Comparison of ENCODE assay signal across 8 cellular contexts in the genomic region with DNA sequence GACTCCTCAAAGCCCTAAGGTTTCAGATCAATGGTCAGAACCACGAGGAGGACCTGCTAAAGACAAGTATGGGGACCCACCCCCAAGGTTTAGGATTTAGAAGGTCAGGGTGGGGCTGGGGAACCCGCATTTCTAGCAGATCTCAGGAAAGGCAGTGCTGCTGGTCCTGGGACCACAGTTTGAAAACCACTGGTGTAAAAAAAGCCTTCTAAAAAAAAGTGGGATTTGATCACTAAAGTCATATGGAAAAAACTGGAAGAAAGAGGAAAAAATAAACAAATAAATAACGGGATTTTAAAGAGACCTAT. TPM values are rescaled to one million over a fixed set of nuclear protein-coding genes. Genes with fewer than 3 reads are reported as not detected.
DNase-seq lines count a peak whose midpoint lies in the region; ATAC-seq and TF ChIP-seq lines count a peak whose summit lies in the region.

No MANE protein-coding gene starts in this region.

- H3K27ac Mint-ChIP-seq in IgD-negative memory B cell = peak overlapping the region; percentile 67 to 90 (median 76)

- H3K36me3 ChIP-seq in muscle layer of duodenum (ENCODE audit: control insufficient read depth in 1 of 2, insufficient read depth in 2 of 2, low read length in 2 of 2) = no peaks in the 10 kb centered on the region

- H3K4me3 Mint-ChIP-seq in IgD-negative memory B cell = peak overlapping the region; percentile 87 to 95 (median 92)

- peak overlapping the region; percentile 73 for H3K4me3 ChIP-seq in AG10803 (ENCODE audit: low read length)
- H3K4me3 ChIP-seq in choroid plexus epithelial cell (ENCODE audit: low read depth, low read length) = peak overlapping the region; percentile 67
- peak overlapping the region; percentile 73 to 74 for H3K4me3 ChIP-seq in muscle layer of duodenum (ENCODE audit: low read depth in 1 of 2, low read length in 2 of 2)

- H3K4me1 Mint-ChIP-seq in IgD-negative memory B cell = peaks cover 4 to 12% (median 7%) of the 10 kb centered on the region in 3 donors

- peak overlapping the region; percentile 16 for H3K27ac ChIP-seq in muscle layer of duodenum (ENCODE audit: low read length)

- H3K27me3 ChIP-seq in muscle layer of duodenum (ENCODE audit: low read depth, low read length) = no peaks in the 10 kb centered on the region

- H3K36me3 Mint-ChIP-seq in IgD-negative memory B cell = peaks cover 5% of the 10 kb centered on the region

- no peaks in the 10 kb centered on the region for H3K27me3 Mint-ChIP-seq in IgD-negative memory B cell

- H3K9me3 Mint-ChIP-seq in IgD-negative memory B cell = peaks cover 0 to 3% (median 0%) of the 10 kb centered on the region in 3 donors

- TF ChIP-seq CTCF in AG10803 (conservative IDR thresholded peaks at IDR 0.05; ENCODE audit: low read length) = no peak
- no peak for TF ChIP-seq CTCF in choroid plexus epithelial cell (conservative IDR thresholded peaks at IDR 0.05; ENCODE audit: low read depth, low read length)

- H3K9me3 ChIP-seq in muscle layer of duodenum (ENCODE audit: control insufficient read depth in 1 of 2, low read length in 2 of 2) = no peaks in the 10 kb centered on the region

- peaks cover 0 to 12% of the 10 kb centered on the region in 2 donors for H3K4me1 ChIP-seq in muscle layer of duodenum (ENCODE audit: control insufficient read depth in 1 of 2, insufficient read depth in 2 of 2, low read length in 2 of 2)

- ATAC-seq in HG03139 (IDR thresholded peaks at IDR 0.05; ENCODE audit: unreplicated experiment) = no peak

- DNase-seq in AG10803 (ENCODE audit: low read depth) (no peak), choroid plexus epithelial cell (ENCODE audit: low read depth) (no peak), NOMO-1 treated with DMSO at 0.1 percent for 48 hours (lab: John Stamatoyannopoulos, UW; ENCODE audit: unreplicated experiment) (no peak), NCI-H1105 (lab: John Stamatoyannopoulos, UW) (no peak), NCI-H1436 (lab: John Stamatoyannopoulos, UW) (no peak)

RNA-seq across cellular contexts. Expression of a gene that starts 0.8 kb away (rescaled TPM):
- polyA plus RNA-seq in IgD-negative memory B cell = 18.1 TPM
